Comparison of ENCODE assay signal across 1 cellular context in the genomic region with DNA sequence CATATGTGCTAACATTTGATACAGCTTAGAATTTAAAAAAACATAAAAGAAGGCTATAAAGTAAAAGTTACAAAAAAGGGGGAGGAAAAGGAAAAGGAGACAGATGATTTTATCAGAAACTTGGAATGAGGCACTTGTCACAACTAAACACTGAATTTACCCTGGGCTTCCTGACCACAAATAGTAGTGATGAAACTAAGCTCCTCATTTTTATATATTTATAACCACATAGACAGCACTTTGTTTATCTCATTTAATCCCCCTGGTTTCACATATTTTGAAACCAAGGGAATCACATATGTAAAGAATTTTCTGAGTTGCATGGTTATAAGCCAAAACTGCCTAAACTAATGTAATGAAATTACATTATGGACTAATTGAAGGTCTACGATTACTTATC.
TF ChIP-seq lines count a peak whose summit lies in the region.

No MANE protein-coding gene starts in this region.

TF ChIP-seq in IMR-90, 13 proteins besides CTCF, POLR2A, EP300 and RAD21:
- TF ChIP-seq, protein P1, sequence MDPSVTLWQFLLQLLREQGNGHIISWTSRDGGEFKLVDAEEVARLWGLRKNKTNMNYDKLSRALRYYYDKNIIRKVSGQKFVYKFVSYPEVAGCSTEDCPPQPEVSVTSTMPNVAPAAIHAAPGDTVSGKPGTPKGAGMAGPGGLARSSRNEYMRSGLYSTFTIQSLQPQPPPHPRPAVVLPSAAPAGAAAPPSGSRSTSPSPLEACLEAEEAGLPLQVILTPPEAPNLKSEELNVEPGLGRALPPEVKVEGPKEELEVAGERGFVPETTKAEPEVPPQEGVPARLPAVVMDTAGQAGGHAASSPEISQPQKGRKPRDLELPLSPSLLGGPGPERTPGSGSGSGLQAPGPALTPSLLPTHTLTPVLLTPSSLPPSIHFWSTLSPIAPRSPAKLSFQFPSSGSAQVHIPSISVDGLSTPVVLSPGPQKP (IDR thresholded peaks at IDR 0.05; ENCODE audit: borderline replicate concordance, low read depth, low read length): no peak
- TF ChIP-seq MAFK (IDR thresholded peaks at IDR 0.05; ENCODE audit: low read depth, low read length) (no peak), SMC3 (IDR thresholded peaks at IDR 0.05; ENCODE audit: low read depth, low read length) (no peak), CEBPB (IDR thresholded peaks at IDR 0.05; ENCODE audit: low read depth, low read length) (0 out of 2 replicates have a peak, but pooled peaks have one; percentile 8), MXI1 (IDR thresholded peaks at IDR 0.05; ENCODE audit: borderline replicate concordance, low read depth, low read length) (no peak)
